In the genomic region with DNA sequence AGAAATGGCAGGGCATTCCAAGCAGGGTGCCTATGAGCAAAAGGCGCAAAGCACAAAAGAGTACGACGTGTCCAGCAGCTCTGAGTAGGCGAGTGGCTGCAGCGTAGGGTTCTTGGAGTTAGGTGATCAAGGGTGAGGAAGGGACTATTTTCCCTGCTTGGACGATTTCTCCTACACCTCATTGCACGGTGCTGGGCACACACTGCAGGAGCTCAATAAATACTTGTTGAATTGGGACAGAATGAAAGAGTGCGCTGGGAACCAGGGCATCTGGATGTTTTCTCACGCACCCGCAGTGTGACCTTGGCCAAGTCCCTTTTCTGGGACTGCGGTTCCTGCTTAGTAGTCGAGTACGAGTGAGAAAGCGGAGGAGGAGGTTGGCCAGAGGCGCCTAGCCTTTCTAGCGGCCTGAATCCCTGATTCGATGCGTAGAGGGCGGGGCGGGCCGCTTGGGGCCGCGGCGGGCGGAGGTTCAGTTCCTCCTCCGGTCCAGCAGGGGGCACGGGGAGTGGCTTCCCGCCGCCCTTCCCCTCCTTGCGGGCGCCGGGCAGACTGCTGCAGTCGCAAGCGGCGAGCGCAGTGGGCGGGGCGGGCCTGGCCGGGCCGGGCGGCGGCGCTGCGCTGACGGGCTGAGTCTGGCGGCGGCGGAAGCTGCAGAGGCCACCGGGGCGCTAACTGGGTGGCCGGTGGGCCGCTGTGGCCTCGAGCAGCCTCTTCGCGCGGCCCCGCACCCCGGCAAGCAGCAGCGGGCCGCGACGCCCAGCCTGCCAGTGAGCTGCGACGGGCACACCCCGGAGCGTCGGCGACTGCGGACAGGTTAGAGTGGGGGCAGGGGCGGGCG, we compare ENCODE assay signal across 8 cellular contexts. TPM values are rescaled to one million over a fixed set of nuclear protein-coding genes. Genes with fewer than 3 reads are reported as not detected.
DNase-seq lines count a peak whose midpoint lies in the region; ATAC-seq and TF ChIP-seq lines count a peak whose summit lies in the region.

A gene (plus strand): TSS at position 560 of the 841 bp plus-strand sequence. CDS start 333 bp downstream, outside the sequence.

- peak within 1 kb of the TSS; percentile 79 for H3K27ac ChIP-seq in RWPE1

- H3K4me3 Mint-ChIP-seq in activated T-helper 2 cell treated with anti-CD3 and anti-CD28 coated beads, Interferon-gamma antibody, Interleukin-2, Interleukin-4, amounts not matched to agents 10 μg/mL and 5 μg/mL and 100 μg/mL, durations not matched to agents 14 hours and 24 hours and 36 hours (ENCODE audit: low read depth) = peak within 1 kb of the TSS; percentile 82
- peak within 1 kb of the TSS; percentile 82 to 88 (median 85) for H3K4me3 Mint-ChIP-seq in nephron

- ATAC-seq in stimulated activated naive CD8-positive, alpha-beta T cell treated with anti-CD3 and anti-CD28 coated beads, Interleukin-15, Interleukin-2, amounts not matched to agents 100 U/mL and 50 U/mL, for 24 hours = peak; percentile 97

- H3K4me3 ChIP-seq in LNCaP clone FGC (ENCODE audit: low read depth, low read length) = peak within 1 kb of the TSS; percentile 77

- CTCF ChIA-PET in RWPE1 (lab: Yijun Ruan, JAX) = interaction anchor here (1.0 to 1.2 kb wide), 2 partner anchors 9 to 10 kb away, joined by 3 to 5 read pairs; a partner anchor contains a TSS

- intact Hi-C loops in activated T-helper 2 cell treated with anti-CD3 and anti-CD28 coated beads, Interferon-gamma antibody, Interleukin-2, Interleukin-4, amounts not matched to agents 10 μg/mL and 5 μg/mL and 100 μg/mL, durations not matched to agents 14 hours and 24 hours and 36 hours (cut with micrococcal nuclease) = loop anchor here (1.0 kb wide), 1 partner anchor 9 kb away; a partner anchor contains a TSS

- H3K9me3 ChIP-seq in ES-I3 (ENCODE audit: control insufficient read depth, insufficient read depth, low read length) = no peaks in the 10 kb centered on the region

- H3K27ac Mint-ChIP-seq in activated T-helper 2 cell treated with anti-CD3 and anti-CD28 coated beads, Interferon-gamma antibody, Interleukin-2, Interleukin-4, amounts not matched to agents 10 μg/mL and 5 μg/mL and 100 μg/mL, durations not matched to agents 14 hours and 24 hours and 36 hours = peak within 1 kb of the TSS; percentile 81
- peak within 1 kb of the TSS; percentile 33 to 91 (median 79) for H3K27ac Mint-ChIP-seq in nephron

- POLR2A ChIA-PET in RWPE1 (lab: Yijun Ruan, JAX; ENCODE audit: low non-redundant PET) = interaction anchor here (1.0 kb wide), 1 partner anchor 9 kb away, joined by 4 read pairs; a partner anchor contains a TSS

- H3K27me3 Mint-ChIP-seq in activated T-helper 2 cell treated with anti-CD3 and anti-CD28 coated beads, Interferon-gamma antibody, Interleukin-2, Interleukin-4, amounts not matched to agents 10 μg/mL and 5 μg/mL and 100 μg/mL, durations not matched to agents 14 hours and 24 hours and 36 hours (ENCODE audit: low read depth) = no peaks in the 10 kb centered on the region
- no peaks in the 10 kb centered on the region for H3K27me3 Mint-ChIP-seq in nephron (ENCODE audit: low read depth)

- TF ChIP-seq CTCF in LNCaP clone FGC (IDR thresholded peaks at IDR 0.05; ENCODE audit: control insufficient read depth, extremely low read depth, insufficient read depth) = peak; percentile 48
- peak; percentile 70 for TF ChIP-seq CTCF in RWPE1 (conservative IDR thresholded peaks at IDR 0.05; ENCODE audit: low read depth)
- peak; percentile 70 to 77 (median 75) for TF ChIP-seq CTCF in nephron (IDR thresholded peaks at IDR 0.05; ENCODE audit: unreplicated experiment in 3 of 3)

- H3K4me1 Mint-ChIP-seq in activated T-helper 2 cell treated with anti-CD3 and anti-CD28 coated beads, Interferon-gamma antibody, Interleukin-2, Interleukin-4, amounts not matched to agents 10 μg/mL and 5 μg/mL and 100 μg/mL, durations not matched to agents 14 hours and 24 hours and 36 hours (ENCODE audit: low read depth) = peaks cover 30% of the 10 kb centered on the region
- peaks cover 18% of the 10 kb centered on the region for H3K4me1 Mint-ChIP-seq in nephron

- no peaks in the 10 kb centered on the region for H3K4me1 ChIP-seq in ES-I3 (ENCODE audit: insufficient read depth, low read length)

- H3K9ac ChIP-seq in ES-I3 (ENCODE audit: low read depth, low read length) = peak within 1 kb of the TSS; percentile 76

- H3K36me3 ChIP-seq in ES-I3 (ENCODE audit: insufficient read depth, low read length) = no peaks in the 10 kb centered on the region

- peaks cover 8% of the 10 kb centered on the region for H3K36me3 Mint-ChIP-seq in activated T-helper 2 cell treated with anti-CD3 and anti-CD28 coated beads, Interferon-gamma antibody, Interleukin-2, Interleukin-4, amounts not matched to agents 10 μg/mL and 5 μg/mL and 100 μg/mL, durations not matched to agents 14 hours and 24 hours and 36 hours (ENCODE audit: low read depth)
- peaks cover 8% of the 10 kb centered on the region for H3K36me3 Mint-ChIP-seq in nephron (ENCODE audit: low read depth)

- no peaks in the 10 kb centered on the region for H3K9me3 Mint-ChIP-seq in activated T-helper 2 cell treated with anti-CD3 and anti-CD28 coated beads, Interferon-gamma antibody, Interleukin-2, Interleukin-4, amounts not matched to agents 10 μg/mL and 5 μg/mL and 100 μg/mL, durations not matched to agents 14 hours and 24 hours and 36 hours
- H3K9me3 Mint-ChIP-seq in nephron = no peaks in the 10 kb centered on the region

- peak; percentile 78 for DNase-seq in H4 (ENCODE audit: low spot score)
- peak; percentile 76 for DNase-seq in LNCaP clone FGC (ENCODE audit: low read depth)
- peak; percentile 80 for DNase-seq in RWPE1 (ENCODE audit: low spot score)
- peak; percentile 81 for DNase-seq in activated T-helper 2 cell treated with anti-CD3 and anti-CD28 coated beads, Interferon-gamma antibody, Interleukin-2, Interleukin-4, amounts not matched to agents 10 μg/mL and 5 μg/mL and 100 μg/mL, durations not matched to agents 14 hours and 24 hours and 36 hours (ENCODE audit: low spot score)
- peak; percentile 75 for DNase-seq in fibroblast of peridontal ligament (ENCODE audit: extremely low read depth)
- DNase-seq in stimulated activated naive CD8-positive, alpha-beta T cell treated with anti-CD3 and anti-CD28 coated beads, Interleukin-15, Interleukin-2, amounts not matched to agents 100 U/mL and 50 U/mL, for 24 hours = peak; percentile 85

RNA-seq across cellular contexts. Expression of the gene that starts here (rescaled TPM):
- total RNA-seq in H4 (2014; rRNA removed; shearing (Covaris generic)) = 23.1 and 30.8 TPM in 2 replicates
- total RNA-seq in activated T-helper 2 cell treated with anti-CD3 and anti-CD28 coated beads, Interferon-gamma antibody, Interleukin-2, Interleukin-4, amounts not matched to agents 10 μg/mL and 5 μg/mL and 100 μg/mL, durations not matched to agents 14 hours and 24 hours and 36 hours = 10.9 and 11.9 TPM in 2 replicates

Comparison
In these comparisons a context has a peak if more than half of its experiments do, and no peak if none do; other contexts are left out.
1. Peak in every context shown above with its lines: DNase-seq, ATAC-seq, H3K4me3 ChIP-seq and H3K27ac ChIP-seq.